In genomic region chr17:64355536-64356303, GRCh38 we compare ENCODE assay signal across 11 cellular contexts. TPM values are rescaled to one million over a fixed set of nuclear protein-coding genes. Genes with fewer than 3 reads are reported as not detected.
A peak's percentile ranks its signal among the peaks of the same experiment; 100 is the strongest.
DNase-seq lines count a peak whose midpoint lies in the region; ATAC-seq and TF ChIP-seq lines count a peak whose summit lies in the region.
"Had no signal": no experiment of that assay in that cellular context is flagged by ENCODE, and none has a peak within 500 bp of the region (broad histone marks: within the 10 kb centered on the region; RNA-seq: fewer than 3 reads in every experiment).

No MANE protein-coding gene starts in this region.

- no peaks in the 10 kb centered on the region for H3K27me3 ChIP-seq in right atrium auricular region
- H3K27me3 ChIP-seq in upper lobe of left lung, result no peaks in the 10 kb centered on the region
- H3K27me3 ChIP-seq: ovary had no signal

- ATAC-seq in upper lobe of left lung (ENCODE audit: low FRiP score in 2 of 2) (peak in 1 of 2 donors; percentile 51), HG03520 (IDR thresholded peaks at IDR 0.05; ENCODE audit: unreplicated experiment) (no peak), GM21528 (IDR thresholded peaks at IDR 0.05; ENCODE audit: low FRiP score, unreplicated experiment) (no peak)
- ATAC-seq: HCT116 had no signal

- no peaks in the 10 kb centered on the region for H3K27me3 Mint-ChIP-seq in activated naive CD4-positive, alpha-beta T cell treated with anti-CD3 and anti-CD28 coated beads, Interleukin-2, amount 50 U/mL, for 24 hours
- no peaks in the 10 kb centered on the region for H3K27me3 Mint-ChIP-seq in activated naive CD4-positive, alpha-beta T cell treated with anti-CD3 and anti-CD28 coated beads for 36 hours (ENCODE audit: low read depth)
- no peaks in the 10 kb centered on the region for H3K27me3 Mint-ChIP-seq in activated naive CD8-positive, alpha-beta T cell treated with anti-CD3 and anti-CD28 coated beads for 36 hours

- peak overlapping the region; percentile 76 for H3K27ac Mint-ChIP-seq in activated naive CD4-positive, alpha-beta T cell treated with anti-CD3 and anti-CD28 coated beads, Interleukin-2, amount 50 U/mL, for 24 hours
- H3K27ac Mint-ChIP-seq in activated naive CD4-positive, alpha-beta T cell treated with anti-CD3 and anti-CD28 coated beads for 36 hours, result no peak overlapping the region
- peak overlapping the region; percentile 69 for H3K27ac Mint-ChIP-seq in activated naive CD8-positive, alpha-beta T cell treated with anti-CD3 and anti-CD28 coated beads for 36 hours

- H3K4me3 Mint-ChIP-seq in activated naive CD4-positive, alpha-beta T cell treated with anti-CD3 and anti-CD28 coated beads, Interleukin-2, amount 50 U/mL, for 24 hours, result no peak overlapping the region
- H3K4me3 Mint-ChIP-seq in activated naive CD4-positive, alpha-beta T cell treated with anti-CD3 and anti-CD28 coated beads for 36 hours, result no peak overlapping the region
- H3K4me3 Mint-ChIP-seq in activated naive CD8-positive, alpha-beta T cell treated with anti-CD3 and anti-CD28 coated beads for 36 hours, result no peak overlapping the region

- no peaks in the 10 kb centered on the region for H3K36me3 Mint-ChIP-seq in activated naive CD4-positive, alpha-beta T cell treated with anti-CD3 and anti-CD28 coated beads, Interleukin-2, amount 50 U/mL, for 24 hours
- peaks cover 2% of the 10 kb centered on the region for H3K36me3 Mint-ChIP-seq in activated naive CD4-positive, alpha-beta T cell treated with anti-CD3 and anti-CD28 coated beads for 36 hours (ENCODE audit: low read depth)
- H3K36me3 Mint-ChIP-seq in activated naive CD8-positive, alpha-beta T cell treated with anti-CD3 and anti-CD28 coated beads for 36 hours, result peaks cover 28% of the 10 kb centered on the region

- no peaks in the 10 kb centered on the region for H3K9me3 ChIP-seq in right atrium auricular region
- no peaks in the 10 kb centered on the region for H3K9me3 ChIP-seq in upper lobe of left lung
- H3K9me3 ChIP-seq: ovary had no signal

- no peak overlapping the region for H3K4me3 ChIP-seq in right atrium auricular region
- no peak overlapping the region for H3K4me3 ChIP-seq in upper lobe of left lung
- H3K4me3 ChIP-seq: ovary had no signal

- H3K27ac ChIP-seq in right atrium auricular region (peak overlapping the region; percentile 64 to 75), upper lobe of left lung (peak overlapping the region; percentile 47 to 73 (median 63))

- peaks cover 5% of the 10 kb centered on the region for H3K36me3 ChIP-seq in right atrium auricular region
- peaks cover 7 to 88% (median 19%) of the 10 kb centered on the region in 4 donors for H3K36me3 ChIP-seq in upper lobe of left lung
- H3K36me3 ChIP-seq: ovary had no signal

- peaks cover 20% of the 10 kb centered on the region for H3K4me1 Mint-ChIP-seq in activated naive CD4-positive, alpha-beta T cell treated with anti-CD3 and anti-CD28 coated beads, Interleukin-2, amount 50 U/mL, for 24 hours
- peaks cover 9% of the 10 kb centered on the region for H3K4me1 Mint-ChIP-seq in activated naive CD4-positive, alpha-beta T cell treated with anti-CD3 and anti-CD28 coated beads for 36 hours (ENCODE audit: low read depth)
- H3K4me1 Mint-ChIP-seq in activated naive CD8-positive, alpha-beta T cell treated with anti-CD3 and anti-CD28 coated beads for 36 hours, result peaks cover 24% of the 10 kb centered on the region

- TF ChIP-seq EP300 in upper lobe of left lung (IDR thresholded peaks at IDR 0.05), result no peak

- 70 to 85% methylated on average over 7 of the region's 7 CpGs for WGBS in upper lobe of left lung, 2 donors

- DNase-seq in activated naive CD4-positive, alpha-beta T cell treated with anti-CD3 and anti-CD28 coated beads for 36 hours, result no peak
- DNase-seq in activated naive CD8-positive, alpha-beta T cell treated with anti-CD3 and anti-CD28 coated beads for 36 hours, result peak; percentile 30
- DNase-seq in right atrium auricular region (ENCODE audit: low spot score) (no peak), upper lobe of left lung (no peak), islet precursor cell (no peak)
- DNase-seq: NCI-H1436 had no signal

- CTCF ChIA-PET in activated naive CD4-positive, alpha-beta T cell treated with anti-CD3 and anti-CD28 coated beads for 36 hours (lab: Charles Lee), result interaction anchor here (1.0 to 2.7 kb wide), 3 partner anchors 34 to 63 kb away, joined by 3 to 8 read pairs (median 5); no protein-coding TSS in a partner anchor

- no peak for TF ChIP-seq CTCF in right atrium auricular region (IDR thresholded peaks at IDR 0.05)
- TF ChIP-seq CTCF in upper lobe of left lung (IDR thresholded peaks at IDR 0.05), result no peak

- no peak for TF ChIP-seq POLR2A in upper lobe of left lung (IDR thresholded peaks at IDR 0.05)

- intact Hi-C loops in activated naive CD4-positive, alpha-beta T cell treated with anti-CD3 and anti-CD28 coated beads for 36 hours (cut with micrococcal nuclease), result no loop called here

- H3K4me1 ChIP-seq in right atrium auricular region (peaks cover 0 to 51% of the 10 kb centered on the region in 2 donors), upper lobe of left lung (peaks cover 39 to 61% (median 59%) of the 10 kb centered on the region in 4 donors)

- no peaks in the 10 kb centered on the region for H3K9me3 Mint-ChIP-seq in activated naive CD4-positive, alpha-beta T cell treated with anti-CD3 and anti-CD28 coated beads, Interleukin-2, amount 50 U/mL, for 24 hours
- H3K9me3 Mint-ChIP-seq in activated naive CD4-positive, alpha-beta T cell treated with anti-CD3 and anti-CD28 coated beads for 36 hours, result no peaks in the 10 kb centered on the region
- H3K9me3 Mint-ChIP-seq in activated naive CD8-positive, alpha-beta T cell treated with anti-CD3 and anti-CD28 coated beads for 36 hours, result no peaks in the 10 kb centered on the region

RNA-seq across cellular contexts. Expression of gene PECAM1, which starts 34.9 kb away (rescaled TPM):
- 10 to 100 TPM in 1 of 2 experiments, 1 to 10 TPM in 1; 10.0 to 11.2 TPM for total RNA-seq in activated naive CD4-positive, alpha-beta T cell treated with anti-CD3 and anti-CD28 coated beads for 36 hours
- total RNA-seq in activated naive CD8-positive, alpha-beta T cell treated with anti-CD3 and anti-CD28 coated beads for 36 hours, result 10 to 100 TPM; 35.6 to 37.6 TPM
- total RNA-seq in right atrium auricular region (100 to 1,000 TPM in 1 of 2 donors, 10 to 100 TPM in 1; 77.5 to 153 TPM), upper lobe of left lung (100 to 1,000 TPM; 142 to 635 (median 351) TPM)
